In the genomic region with DNA sequence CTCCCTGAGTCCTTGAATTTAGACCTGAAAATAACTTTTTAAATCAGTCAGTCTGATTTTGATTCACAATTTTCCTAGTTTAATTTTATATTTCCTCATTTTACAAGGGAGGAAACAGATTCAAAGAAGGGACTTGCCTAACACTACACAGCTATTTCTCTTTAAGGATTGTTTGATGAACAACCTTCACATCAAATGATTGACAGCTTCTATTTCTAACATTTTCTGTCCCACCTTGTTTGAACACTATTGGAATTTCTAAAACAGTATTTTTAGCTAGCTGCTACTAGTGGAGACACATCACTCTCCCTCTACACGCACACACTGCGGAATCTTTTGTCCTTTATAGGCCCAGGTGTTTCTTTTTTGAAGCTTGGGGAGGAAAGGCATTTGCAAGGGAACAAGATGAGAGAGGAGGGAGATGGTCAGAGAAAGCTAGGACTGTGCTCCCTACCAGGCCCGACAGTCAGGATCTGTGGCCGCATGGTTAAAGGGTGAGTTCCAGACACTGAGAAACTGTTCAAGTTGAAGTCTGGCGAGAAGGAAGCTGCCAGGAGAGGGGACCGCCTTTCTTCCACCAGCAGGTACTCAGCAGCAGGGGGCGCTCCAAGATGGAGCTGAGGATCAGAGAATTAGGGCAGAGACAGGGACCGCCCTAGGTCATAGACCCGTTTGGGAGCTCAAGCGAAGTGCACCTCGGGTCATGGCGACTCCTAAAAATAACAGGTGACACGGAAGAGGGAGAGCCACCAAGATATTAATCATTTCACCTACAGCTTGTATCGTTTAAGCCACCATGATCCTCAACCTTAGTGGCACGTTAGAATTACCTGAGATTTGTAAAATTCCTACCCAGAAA, we compare ENCODE assay signal across 7 cellular contexts. TPM values are rescaled to one million over a fixed set of nuclear protein-coding genes. Genes with fewer than 3 reads are reported as not detected.
DNase-seq lines count a peak whose midpoint lies in the region; ATAC-seq and TF ChIP-seq lines count a peak whose summit lies in the region.

No MANE protein-coding gene starts in this region.

- TF ChIP-seq CTCF in fibroblast of the aortic adventitia (IDR thresholded peaks at IDR 0.05; ENCODE audit: insufficient read depth, low read length): peak; percentile 24

- DNase-seq in NCI-H82 (lab: John Stamatoyannopoulos, UW): peak; percentile 85
- DNase-seq in activated CD8-positive, alpha-beta memory T cell treated with anti-CD3 and anti-CD28 coated beads, Interleukin-2, amount 50 U/mL, for 4 hours: peak; percentile 64
- no peak for DNase-seq in fibroblast of the aortic adventitia (ENCODE audit: low read depth)
- DNase-seq in stimulated activated CD4-positive, alpha-beta T cell treated with anti-CD3 and anti-CD28 coated beads, Interleukin-12 subunit alpha, Interleukin-12 subunit beta, amount 100 ng/mL, for 4 hours: peak; percentile 73
- DNase-seq in NCI-H2171 (lab: John Stamatoyannopoulos, UW): no peak

- H3K4me3 ChIP-seq in fibroblast of the aortic adventitia (ENCODE audit: low read depth, low read length): no peak overlapping the region

- ATAC-seq in GM18508 (IDR thresholded peaks at IDR 0.05; ENCODE audit: insufficient read depth, unreplicated experiment) (peak; percentile 46), HG02840 (IDR thresholded peaks at IDR 0.05; ENCODE audit: low FRiP score, unreplicated experiment) (peak; percentile 64)

RNA-seq across cellular contexts. Expression of gene DNAJC12, which starts 49.7 kb away (rescaled TPM):
- 1.1 and 14.9 TPM in 2 replicates for total RNA-seq in fibroblast of the aortic adventitia (ENCODE audit: low replicate concordance)

Comparison
In these comparisons a context has a peak if more than half of its experiments do, and no peak if none do; other contexts are left out.
1. DNase-seq: peak in NCI-H82 (single experiment), activated CD8-positive, alpha-beta memory T cell treated with anti-CD3 and anti-CD28 coated beads, Interleukin-2, amount 50 U/mL, for 4 hours (single experiment) and stimulated activated CD4-positive, alpha-beta T cell treated with anti-CD3 and anti-CD28 coated beads, Interleukin-12 subunit alpha, Interleukin-12 subunit beta, amount 100 ng/mL, for 4 hours (single experiment); none in fibroblast of the aortic adventitia (single experiment) and NCI-H2171 (single experiment).